ENCODE assay signal across 9 cellular contexts in genomic region chr2:10400568-10400977, GRCh38. TPM values are rescaled to one million over a fixed set of nuclear protein-coding genes. Genes with fewer than 3 reads are reported as not detected.
DNase-seq lines count a peak whose midpoint lies in the region; ATAC-seq and TF ChIP-seq lines count a peak whose summit lies in the region.
"Had no signal": no experiment of that assay in that cellular context is flagged by ENCODE, and none has a peak within 500 bp of the region (broad histone marks: within the 10 kb centered on the region; RNA-seq: fewer than 3 reads in every experiment).

No MANE protein-coding gene starts in this region.

- H3K4me3 ChIP-seq in heart left ventricle (peak overlapping the region in 1 of 12 donors; percentile 2), endodermal cell (ENCODE audit: low read length) (no peak overlapping the region)

- peaks cover 2% of the 10 kb centered on the region for H3K9me3 Mint-ChIP-seq in endodermal cell

- DNase-seq in T-helper 17 cell (no peak), heart left ventricle (peak; percentile 43 to 82 (median 63)), left colon (no peak), NCI-H187 (lab: John Stamatoyannopoulos, UW) (no peak), cortex of kidney (lab: John Stamatoyannopoulos, UW) (no peak), endodermal cell (no peak)
- DNase-seq in stimulated activated CD8-positive, alpha-beta memory T cell treated with anti-CD3 and anti-CD28 coated beads, Interleukin-7, amount 100 ng/mL, for 48 hours (ENCODE audit: extremely low read depth in 1 of 2, low read depth in 1 of 2) = peak; percentile 31 to 65

- no peaks in the 10 kb centered on the region for H3K36me3 ChIP-seq in heart left ventricle
- H3K36me3 ChIP-seq in endodermal cell (ENCODE audit: control insufficient read depth, insufficient read depth, low read length) = no peaks in the 10 kb centered on the region

- ATAC-seq in HG03432 (IDR thresholded peaks at IDR 0.05; ENCODE audit: unreplicated experiment) (peak; percentile 75), T-helper 17 cell (peak; percentile 60), heart left ventricle (peak in 3 of 4 donors; percentile 4 to 39 (median 6)), left colon (no peak)

- no peaks in the 10 kb centered on the region for H3K27me3 ChIP-seq in heart left ventricle
- no peaks in the 10 kb centered on the region for H3K27me3 ChIP-seq in endodermal cell (ENCODE audit: control insufficient read depth, insufficient read depth, low read length, poor library complexity, severe bottlenecking)

- no peak overlapping the region for H3K9ac ChIP-seq in endodermal cell (ENCODE audit: extremely low read depth, low read length, poor library complexity, severe bottlenecking)

- H3K4me1 ChIP-seq in heart left ventricle = peaks cover under 1 to 67% (median 57%) of the 10 kb centered on the region in 12 donors
- H3K4me1 ChIP-seq in endodermal cell (ENCODE audit: control insufficient read depth, insufficient read depth, low read length) = no peaks in the 10 kb centered on the region

- no peaks in the 10 kb centered on the region for H3K27me3 Mint-ChIP-seq in T-helper 17 cell
- no peaks in the 10 kb centered on the region for H3K27me3 Mint-ChIP-seq in endodermal cell (ENCODE audit: insufficient read depth)
- H3K27me3 Mint-ChIP-seq: brain had no signal

- WGBS in heart left ventricle, 4 donors = 70 to 81% (median 72%) methylated on average over 2 to 11 of the region's 11 CpGs
- 93 to 98% methylated on average over 9 to 11 of the region's 11 CpGs for WGBS in endodermal cell (ENCODE audit: insufficient coverage in 1 of 2, insufficient read length in 1 of 2), 2 experiments

- TF ChIP-seq POLR2A in heart left ventricle (IDR thresholded peaks at IDR 0.05) = no peak

- H3K27ac ChIP-seq in heart left ventricle (peak overlapping the region; percentile 12 to 90 (median 72)), endodermal cell (ENCODE audit: low read depth, low read length) (no peak overlapping the region)

- intact Hi-C loops in heart left ventricle (cut with DNase I) (loop anchor here in 5 of 10 donors (10.0 kb wide), 4 partner anchors 66 to 166 kb away; partner anchors contain the start of gene HPCAL1 (in 2 of the 5)), left colon (cut with DNase I, micrococcal nuclease) (no loop called here)

- no peak for TF ChIP-seq CTCF in heart left ventricle (IDR thresholded peaks at IDR 0.05)
- no peak for TF ChIP-seq CTCF in endodermal cell (conservative IDR thresholded peaks at IDR 0.05)

- no peaks in the 10 kb centered on the region for H3K9me3 ChIP-seq in T-helper 17 cell (ENCODE audit: control insufficient read depth, low read length, poor library complexity, severe bottlenecking)
- no peaks in the 10 kb centered on the region for H3K9me3 ChIP-seq in heart left ventricle
- H3K9me3 ChIP-seq in endodermal cell (ENCODE audit: control insufficient read depth, low read length) = no peaks in the 10 kb centered on the region

- H3K27ac Mint-ChIP-seq in T-helper 17 cell = peak overlapping the region; percentile 66
- H3K27ac Mint-ChIP-seq in endodermal cell = no peak overlapping the region

- peaks cover 4% of the 10 kb centered on the region for H3K36me3 Mint-ChIP-seq in T-helper 17 cell (ENCODE audit: low read depth)
- H3K36me3 Mint-ChIP-seq in endodermal cell (ENCODE audit: low read depth) = peaks cover 8% of the 10 kb centered on the region

- H3K4me3 Mint-ChIP-seq in T-helper 17 cell (no peak overlapping the region), endodermal cell (no peak overlapping the region)
- H3K4me3 Mint-ChIP-seq: brain had no signal

- H3K4me1 Mint-ChIP-seq in T-helper 17 cell = peaks cover 25% of the 10 kb centered on the region
- no peaks in the 10 kb centered on the region for H3K4me1 Mint-ChIP-seq in endodermal cell

RNA-seq across cellular contexts. Expression of gene ODC1, which starts 47.6 kb away (rescaled TPM):
- total RNA-seq in T-helper 17 cell (100 to 1,000 TPM; 118 to 149 TPM), heart left ventricle (10 to 100 TPM; 28.6 to 77.6 (median 48.2) TPM), left colon (10 to 100 TPM; 41.5 to 44.6 TPM), endodermal cell (100 to 1,000 TPM; 108 to 152 TPM)
- 100 to 1,000 TPM in 1 of 2 donors, 1 to 10 TPM in 1; 6.1 to 103 TPM for polyA plus RNA-seq in heart left ventricle
- polyA plus RNA-seq in endodermal cell (2013, experiment 1 of 2) = 336 TPM
- polyA plus RNA-seq in endodermal cell (2013, experiment 2 of 2) = 282 TPM

Comparison
In these comparisons a context has a peak if more than half of its experiments do, and no peak if none do; other contexts are left out.
1. DNase-seq: peak in heart left ventricle (5 of 5) and stimulated activated CD8-positive, alpha-beta memory T cell treated with anti-CD3 and anti-CD28 coated beads, Interleukin-7, amount 100 ng/mL, for 48 hours (2 of 2); none in T-helper 17 cell (0 of 3), left colon (0 of 2), NCI-H187 (0 of 2), cortex of kidney (single experiment) and endodermal cell (single experiment).